In genomic region chr18:3511980-3512379, GRCh38 we compare ENCODE assay signal across 1 cellular context.
TF ChIP-seq lines count a peak whose summit lies in the region.

No MANE protein-coding gene starts in this region.

TF ChIP-seq in HepG2, 621 proteins besides CTCF, POLR2A, EP300 and RAD21 (continued from another document):
- no peak for TF ChIP-seq ZNF800 (CRISPR knock-in tag; IDR thresholded peaks at IDR 0.05)
- no peak for TF ChIP-seq ZBTB7B (CRISPR knock-in tag; IDR thresholded peaks at IDR 0.05)
- TF ChIP-seq ZNF746 (CRISPR knock-in tag; IDR thresholded peaks at IDR 0.05): no peak
- TF ChIP-seq RCOR2 (CRISPR knock-in tag; IDR thresholded peaks at IDR 0.05): no peak
- no peak for TF ChIP-seq CCAR2 (optimal IDR thresholded peaks at IDR 0.05; ENCODE audit: low read depth, low read length)
- no peak for TF ChIP-seq ZZZ3 (CRISPR knock-in tag; IDR thresholded peaks at IDR 0.05; ENCODE audit: borderline replicate concordance)
- no peak for TF ChIP-seq ZNF501 (CRISPR knock-in tag; IDR thresholded peaks at IDR 0.05)
- no peak for TF ChIP-seq ZNF704 (CRISPR knock-in tag; IDR thresholded peaks at IDR 0.05; ENCODE audit: borderline replicate concordance)
- TF ChIP-seq ZFP62 (CRISPR knock-in tag; IDR thresholded peaks at IDR 0.05): no peak
- TF ChIP-seq TBP (CRISPR knock-in tag; IDR thresholded peaks at IDR 0.05): no peak
- TF ChIP-seq NCOA2 (CRISPR knock-in tag; IDR thresholded peaks at IDR 0.05): no peak
- TF ChIP-seq ZNF605 (CRISPR knock-in tag; IDR thresholded peaks at IDR 0.05): no peak
TF ChIP-seq in HepG2: peak in this region for 0.
